Comparison of ENCODE assay signal across 18 cellular contexts in the genomic region with DNA sequence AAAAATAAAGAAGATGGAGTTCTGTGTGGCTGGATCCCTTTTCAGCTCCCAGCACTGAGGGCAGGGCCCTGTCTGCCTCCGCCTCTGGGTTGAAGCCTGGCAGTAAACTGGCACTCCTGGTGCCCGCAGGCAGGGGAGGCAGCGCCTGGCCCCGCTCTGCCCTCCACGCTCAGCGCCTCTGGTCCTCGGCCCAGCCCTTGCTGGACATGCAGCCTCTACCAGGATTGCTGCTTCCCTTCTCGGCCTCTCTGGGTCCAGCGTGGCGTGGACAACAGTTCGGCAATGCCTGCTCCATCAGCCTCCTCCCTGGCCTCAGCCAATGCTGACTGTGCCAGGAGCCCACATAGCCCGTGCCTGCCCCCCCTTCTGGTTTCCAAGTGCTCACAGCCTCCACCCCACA.
"Had no signal": no experiment of that assay in that cellular context is flagged by ENCODE, and none has a peak within 500 bp of the region (broad histone marks: within the 10 kb centered on the region; RNA-seq: fewer than 3 reads in every experiment).

No MANE protein-coding gene starts in this region.

- H3K27ac Mint-ChIP-seq: activated CD4-positive, alpha-beta memory T cell treated with anti-CD3 and anti-CD28 coated beads for 36 hours; activated CD4-positive, alpha-beta T cell treated with anti-CD3 and anti-CD28 coated beads for 36 hours; natural killer cell treated with Interleukin-12 subunit alpha and Interleukin-12 subunit beta and Interleukin-15 and Interleukin-18, amount 100 ng/mL, for 72 hours had no signal

- DNase-seq: activated CD4-positive, alpha-beta memory T cell treated with anti-CD3 and anti-CD28 coated beads for 36 hours; activated CD4-positive, alpha-beta T cell treated with anti-CD3 and anti-CD28 coated beads for 36 hours; activated effector memory CD4-positive, alpha-beta T cell treated with Interleukin-2 at 50 U/mL for 16 hours; activated naive CD4-positive, alpha-beta T cell treated with anti-CD3 and anti-CD28 coated beads, Interleukin-2, amount 50 U/mL, for 16 hours; activated T-cell treated with anti-CD3 and anti-CD28 coated beads, Interleukin-2, amount 50 U/mL, for 1 hour; adrenal gland; effector CD8-positive, alpha-beta T cell; left cardiac atrium; lower lobe of right lung; occipital lobe; retina; stomach; SW 1271; trophoblast cell had no signal

- H3K4me3 Mint-ChIP-seq: activated CD4-positive, alpha-beta memory T cell treated with anti-CD3 and anti-CD28 coated beads for 36 hours; activated CD4-positive, alpha-beta T cell treated with anti-CD3 and anti-CD28 coated beads for 36 hours; dendritic cell treated with granulocyte-macrophage colony-stimulating factor and Interleukin-4, amounts not matched to agents 40 ng/mL and 50 ng/mL, for 4 days; natural killer cell treated with Interleukin-12 subunit alpha and Interleukin-12 subunit beta and Interleukin-15 and Interleukin-18, amount 100 ng/mL, for 72 hours had no signal

- H3K27me3 Mint-ChIP-seq: activated CD4-positive, alpha-beta memory T cell treated with anti-CD3 and anti-CD28 coated beads for 36 hours; activated CD4-positive, alpha-beta T cell treated with anti-CD3 and anti-CD28 coated beads for 36 hours; dendritic cell treated with granulocyte-macrophage colony-stimulating factor and Interleukin-4, amounts not matched to agents 40 ng/mL and 50 ng/mL, for 4 days; natural killer cell treated with Interleukin-12 subunit alpha and Interleukin-12 subunit beta and Interleukin-15 and Interleukin-18, amount 100 ng/mL, for 72 hours had no signal

- H3K27ac ChIP-seq: adrenal gland, esophagus muscularis mucosa, gastroesophageal sphincter, lower lobe of right lung, stomach had no signal

- H3K4me1 Mint-ChIP-seq: activated CD4-positive, alpha-beta T cell treated with anti-CD3 and anti-CD28 coated beads for 36 hours had no signal

- H3K4me1 ChIP-seq: adrenal gland, esophagus muscularis mucosa, gastroesophageal sphincter, lower lobe of right lung, stomach had no signal

- ATAC-seq: activated CD4-positive, alpha-beta T cell treated with anti-CD3 and anti-CD28 coated beads for 36 hours; gastroesophageal sphincter; left cardiac atrium; lower lobe of right lung had no signal

- H3K4me3 ChIP-seq: adrenal gland, esophagus muscularis mucosa, gastroesophageal sphincter, lower lobe of right lung, stomach had no signal

- H3K9me3 Mint-ChIP-seq: activated CD4-positive, alpha-beta memory T cell treated with anti-CD3 and anti-CD28 coated beads for 36 hours; dendritic cell treated with granulocyte-macrophage colony-stimulating factor and Interleukin-4, amounts not matched to agents 40 ng/mL and 50 ng/mL, for 4 days; natural killer cell treated with Interleukin-12 subunit alpha and Interleukin-12 subunit beta and Interleukin-15 and Interleukin-18, amount 100 ng/mL, for 72 hours had no signal

- H3K27me3 ChIP-seq: adrenal gland, esophagus muscularis mucosa, gastroesophageal sphincter, stomach had no signal

- H3K9me3 ChIP-seq: adrenal gland, esophagus muscularis mucosa, gastroesophageal sphincter, lower lobe of right lung, stomach had no signal
